Comparison of ENCODE assay signal across 14 cellular contexts in the genomic region with DNA sequence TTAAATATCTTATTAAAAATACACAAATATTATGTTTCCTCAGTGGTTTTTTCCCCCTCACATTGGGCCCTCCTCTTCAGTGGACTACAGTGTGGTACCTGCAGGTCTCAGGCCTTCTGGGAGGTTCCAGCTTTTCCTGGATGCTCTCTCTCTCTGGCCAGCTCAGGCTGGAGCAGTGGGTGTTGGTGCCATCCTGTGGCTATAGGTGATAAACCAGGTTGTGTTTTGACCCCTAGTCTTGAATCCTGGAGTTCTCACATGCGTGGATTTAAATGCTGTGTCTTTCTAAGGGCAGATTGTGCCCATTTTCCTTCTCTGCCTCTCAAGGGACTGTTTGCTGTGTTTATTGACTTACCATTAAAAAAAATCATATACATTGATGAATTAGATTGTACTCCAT. TPM values are rescaled to one million over a fixed set of nuclear protein-coding genes. Genes with fewer than 3 reads are reported as not detected.
DNase-seq lines count a peak whose midpoint lies in the region; ATAC-seq and TF ChIP-seq lines count a peak whose summit lies in the region.
"Had no signal": no experiment of that assay in that cellular context is flagged by ENCODE, and none has a peak within 500 bp of the region (broad histone marks: within the 10 kb centered on the region; RNA-seq: fewer than 3 reads in every experiment).

No MANE protein-coding gene starts in this region.

- no peaks in the 10 kb centered on the region for H3K27me3 ChIP-seq in MM.1S (replicated peaks; ENCODE audit: insufficient read depth, low read length)
- H3K27me3 ChIP-seq: upper lobe of right lung had no signal

- H3K9me2 ChIP-seq in MM.1S (replicated peaks; ENCODE audit: insufficient read depth, low read length): no peaks in the 10 kb centered on the region

- no peaks in the 10 kb centered on the region for H3K9me3 ChIP-seq in MM.1S (replicated peaks; ENCODE audit: insufficient read depth, low read length)
- H3K9me3 ChIP-seq: upper lobe of right lung had no signal

- no peak for TF ChIP-seq POLR2A in NB4 (IDR thresholded peaks at IDR 0.05; ENCODE audit: extremely low read depth, insufficient read length)

- no peaks in the 10 kb centered on the region for H3K36me3 ChIP-seq in MM.1S (replicated peaks; ENCODE audit: insufficient read depth, low read length)

- H3F3A ChIP-seq in MM.1S (ENCODE audit: insufficient read depth, low read length): no peaks in the 10 kb centered on the region

- H3K4me1 Mint-ChIP-seq in osteocyte (ENCODE audit: unreplicated experiment): peaks cover 15% of the 10 kb centered on the region

- no peak for TF ChIP-seq CTCF in NB4 (IDR thresholded peaks at IDR 0.05; ENCODE audit: low read depth, low read length)
- no peak for TF ChIP-seq CTCF in cardiac fibroblast (IDR thresholded peaks at IDR 0.05; ENCODE audit: low read depth, low read length)
- TF ChIP-seq CTCF in osteocyte (IDR thresholded peaks at IDR 0.05): peak; percentile 31
- no peak for TF ChIP-seq CTCF in MM.1S (IDR thresholded peaks at IDR 0.05; ENCODE audit: low read length)

- H3K4me3 Mint-ChIP-seq in osteocyte (ENCODE audit: unreplicated experiment): no peak overlapping the region
- H3K4me3 Mint-ChIP-seq: activated naive CD4-positive, alpha-beta T cell treated with anti-CD3 and anti-CD28 coated beads, Interleukin-2, amount 10 ng/mL, durations not matched to agents 7 days and 5 days had no signal

- H3K79me2 ChIP-seq in MM.1S (ENCODE audit: low read length): no peaks in the 10 kb centered on the region

- no peak overlapping the region for H3K27ac ChIP-seq in MM.1S (ENCODE audit: low read length)
- H3K27ac ChIP-seq: upper lobe of right lung had no signal

- no peaks in the 10 kb centered on the region for H3K27me3 Mint-ChIP-seq in osteocyte (ENCODE audit: unreplicated experiment)
- H3K27me3 Mint-ChIP-seq: activated naive CD4-positive, alpha-beta T cell treated with anti-CD3 and anti-CD28 coated beads, Interleukin-2, amount 10 ng/mL, durations not matched to agents 7 days and 5 days had no signal

- no peak overlapping the region for H3K4me3 ChIP-seq in NB4 (ENCODE audit: low read depth, low read length)
- H3K4me3 ChIP-seq in cardiac fibroblast (replicated peaks in 1 of 2; ENCODE audit: low read depth in 2 of 2, low read length in 2 of 2): no peak overlapping the region
- H3K4me3 ChIP-seq in MM.1S (ENCODE audit: low read length): no peak overlapping the region
- H3K4me3 ChIP-seq: upper lobe of right lung had no signal

- peaks cover 49% of the 10 kb centered on the region for H3K36me3 Mint-ChIP-seq in osteocyte (ENCODE audit: unreplicated experiment)

- H3K27ac Mint-ChIP-seq in osteocyte (ENCODE audit: unreplicated experiment): no peak overlapping the region

- no peak overlapping the region for H3K9ac ChIP-seq in MM.1S (ENCODE audit: low read length)

- no peak overlapping the region for H3K4me2 ChIP-seq in MM.1S (ENCODE audit: low read depth, low read length)

- no peaks in the 10 kb centered on the region for H3K4me1 ChIP-seq in MM.1S (ENCODE audit: low read length)

- no peak overlapping the region for H2AFZ ChIP-seq in MM.1S (ENCODE audit: low read length)

- H4K20me1 ChIP-seq in MM.1S (ENCODE audit: insufficient read depth, low read length): no peaks in the 10 kb centered on the region

- no peaks in the 10 kb centered on the region for H3K9me3 Mint-ChIP-seq in osteocyte (ENCODE audit: unreplicated experiment)

- DNase-seq in NCI-H2171 treated with DMSO at 0.1 percent for 48 hours (lab: John Stamatoyannopoulos, UW) (peak; percentile 4), NCI-H2171 (lab: John Stamatoyannopoulos, UW) (no peak), NB4 (ENCODE audit: low read depth) (peak; percentile 5), cardiac fibroblast (ENCODE audit: low read depth in 2 of 2) (peak; percentile 6 to 12), osteocyte (ENCODE audit: extremely low spot score, unreplicated experiment) (no peak), MM.1S (no peak)
- no peak for DNase-seq in activated effector memory CD4-positive, alpha-beta T cell treated with Interleukin-2 at 50 U/mL for 16 hours
- DNase-seq: activated CD4-positive, alpha-beta T cell treated with anti-CD3 and anti-CD28 coated beads for 1 hour; activated naive CD4-positive, alpha-beta T cell treated with anti-CD3 and anti-CD28 coated beads, Interleukin-2, amount 10 ng/mL, durations not matched to agents 7 days and 5 days; head of caudate nucleus; NCI-H146; right cardiac atrium; upper lobe of right lung had no signal

- no peak for ATAC-seq in GM19395 (IDR thresholded peaks at IDR 0.05; ENCODE audit: unreplicated experiment)
- ATAC-seq: right cardiac atrium, upper lobe of right lung had no signal

RNA-seq across cellular contexts. Expression of gene ZNF527, which starts 41.2 kb away (rescaled TPM):
- total RNA-seq in osteocyte: 5.8 and 7.3 TPM in 2 replicates

Comparison
In these comparisons a context has a peak if more than half of its experiments do, and no peak if none do; other contexts are left out.
1. DNase-seq: peak in NCI-H2171 treated with DMSO at 0.1 percent for 48 hours (single experiment), NB4 (single experiment) and cardiac fibroblast (2 of 2); none in NCI-H2171 (single experiment), osteocyte (single experiment), activated effector memory CD4-positive, alpha-beta T cell treated with Interleukin-2 at 50 U/mL for 16 hours (single experiment) and MM.1S (single experiment).